ENCODE assay signal across 8 cellular contexts in the genomic region with DNA sequence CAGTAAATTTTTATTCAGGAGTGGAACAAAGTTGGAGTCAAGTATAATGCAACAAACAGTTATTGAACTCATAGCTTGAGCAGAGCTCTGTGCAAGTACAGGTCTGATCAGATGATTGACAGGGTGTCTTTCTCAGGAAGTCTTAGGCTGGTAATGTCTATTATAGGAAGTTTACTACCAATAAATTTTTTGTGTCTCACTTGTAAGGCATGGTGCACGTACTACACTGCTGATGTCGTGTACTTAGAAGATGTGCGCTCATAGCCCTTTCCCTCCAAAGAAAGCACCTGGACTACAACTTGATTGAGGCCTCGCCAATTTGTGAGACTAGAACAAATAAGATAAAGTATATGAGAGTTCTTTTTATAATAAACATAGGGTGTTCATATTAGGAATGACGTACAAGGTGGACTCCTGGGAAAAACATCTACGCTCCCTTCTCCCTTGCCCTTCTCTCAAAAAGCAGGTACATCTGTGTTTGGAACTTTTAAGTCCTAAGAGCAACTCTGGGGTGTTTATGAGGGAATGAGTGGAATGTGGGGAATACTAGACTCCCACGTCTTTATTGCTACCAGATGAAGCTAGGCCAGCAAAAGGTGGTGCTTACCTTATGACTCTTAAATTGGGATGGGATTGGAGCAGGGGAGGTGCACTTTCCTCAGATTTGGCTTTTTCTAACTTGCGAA. TPM values are rescaled to one million over a fixed set of nuclear protein-coding genes. Genes with fewer than 3 reads are reported as not detected.
DNase-seq lines count a peak whose midpoint lies in the region; ATAC-seq and TF ChIP-seq lines count a peak whose summit lies in the region.

No MANE protein-coding gene starts in this region.

- DNase-seq in activated naive CD4-positive, alpha-beta T cell treated with anti-CD3 and anti-CD28 coated beads, Interleukin-2, amount 10 ng/mL, durations not matched to agents 7 days and 5 days, result no peak
- DNase-seq in activated naive CD4-positive, alpha-beta T cell (lab: John Stamatoyannopoulos, UW), result no peak
- DNase-seq in activated naive CD8-positive, alpha-beta T cell treated with anti-CD3 and anti-CD28 coated beads, Interleukin-2, amount 10 ng/mL, durations not matched to agents 7 days and 5 days, result no peak
- DNase-seq in left lung, result no peak
- no peak for DNase-seq in type B pancreatic cell (ENCODE audit: extremely low spot score, unreplicated experiment)
- DNase-seq in D341Med (ENCODE audit: low spot score), result no peak

- intact Hi-C loops in left lung (cut with DNase I), result no loop called here

- H3K4me1 Mint-ChIP-seq in activated naive CD4-positive, alpha-beta T cell treated with anti-CD3 and anti-CD28 coated beads, Interleukin-2, amount 10 ng/mL, durations not matched to agents 7 days and 5 days, result peaks cover 39% of the 10 kb centered on the region
- H3K4me1 Mint-ChIP-seq in activated naive CD8-positive, alpha-beta T cell treated with anti-CD3 and anti-CD28 coated beads, Interleukin-2, amount 10 ng/mL, durations not matched to agents 7 days and 5 days, result peaks cover 26% of the 10 kb centered on the region
- H3K4me1 Mint-ChIP-seq in type B pancreatic cell (ENCODE audit: unreplicated experiment), result peaks cover 26% of the 10 kb centered on the region

- H3K27me3 Mint-ChIP-seq in activated naive CD4-positive, alpha-beta T cell treated with anti-CD3 and anti-CD28 coated beads, Interleukin-2, amount 10 ng/mL, durations not matched to agents 7 days and 5 days, result no peaks in the 10 kb centered on the region
- no peaks in the 10 kb centered on the region for H3K27me3 Mint-ChIP-seq in activated naive CD8-positive, alpha-beta T cell treated with anti-CD3 and anti-CD28 coated beads, Interleukin-2, amount 10 ng/mL, durations not matched to agents 7 days and 5 days
- H3K27me3 Mint-ChIP-seq in type B pancreatic cell, result no peaks in the 10 kb centered on the region

- H3K27ac Mint-ChIP-seq in activated naive CD4-positive, alpha-beta T cell treated with anti-CD3 and anti-CD28 coated beads, Interleukin-2, amount 10 ng/mL, durations not matched to agents 7 days and 5 days, result peak overlapping the region; percentile 95
- peak overlapping the region; percentile 76 for H3K27ac Mint-ChIP-seq in activated naive CD8-positive, alpha-beta T cell treated with anti-CD3 and anti-CD28 coated beads, Interleukin-2, amount 10 ng/mL, durations not matched to agents 7 days and 5 days
- peak overlapping the region; percentile 95 for H3K27ac Mint-ChIP-seq in type B pancreatic cell

- peak overlapping the region; percentile 99 for H3K4me3 Mint-ChIP-seq in activated naive CD4-positive, alpha-beta T cell treated with anti-CD3 and anti-CD28 coated beads, Interleukin-2, amount 10 ng/mL, durations not matched to agents 7 days and 5 days
- H3K4me3 Mint-ChIP-seq in activated naive CD8-positive, alpha-beta T cell treated with anti-CD3 and anti-CD28 coated beads, Interleukin-2, amount 10 ng/mL, durations not matched to agents 7 days and 5 days, result peak overlapping the region; percentile 97
- H3K4me3 Mint-ChIP-seq in type B pancreatic cell, result peak overlapping the region; percentile 100

- no peaks in the 10 kb centered on the region for H3K9me3 ChIP-seq in left lung

- CTCF ChIA-PET in activated naive CD4-positive, alpha-beta T cell treated with anti-CD3 and anti-CD28 coated beads, Interleukin-2, amount 10 ng/mL, durations not matched to agents 7 days and 5 days (lab: Charles Lee), result interaction anchor here (1.3 to 2.7 kb wide), 2 partner anchors 15 to 16 kb away, joined by 3 to 9 read pairs; no protein-coding TSS in a partner anchor

- TF ChIP-seq CTCF in left lung (IDR thresholded peaks at IDR 0.05) (no peak), type B pancreatic cell (conservative IDR thresholded peaks at IDR 0.05) (no peak)

- H3K4me3 ChIP-seq in left lung, result peak overlapping the region; percentile 71 to 94

- ATAC-seq in activated naive CD8-positive, alpha-beta T cell treated with anti-CD3 and anti-CD28 coated beads, Interleukin-2, amount 10 ng/mL, durations not matched to agents 7 days and 5 days (ENCODE audit: low read depth), result no peak
- ATAC-seq in left lung, result no peak
- no peak for ATAC-seq in GM19351 (IDR thresholded peaks at IDR 0.05; ENCODE audit: unreplicated experiment)
- ATAC-seq in GM19035 (IDR thresholded peaks at IDR 0.05; ENCODE audit: unreplicated experiment), result no peak

- H3K36me3 Mint-ChIP-seq in activated naive CD4-positive, alpha-beta T cell treated with anti-CD3 and anti-CD28 coated beads, Interleukin-2, amount 10 ng/mL, durations not matched to agents 7 days and 5 days, result peaks cover 31% of the 10 kb centered on the region
- peaks cover 33% of the 10 kb centered on the region for H3K36me3 Mint-ChIP-seq in activated naive CD8-positive, alpha-beta T cell treated with anti-CD3 and anti-CD28 coated beads, Interleukin-2, amount 10 ng/mL, durations not matched to agents 7 days and 5 days
- peaks cover 24% of the 10 kb centered on the region for H3K36me3 Mint-ChIP-seq in type B pancreatic cell

- H3K27ac ChIP-seq in left lung, result no peak overlapping the region

- H3K4me1 ChIP-seq in left lung, result peaks cover 18 to 54% of the 10 kb centered on the region in 2 donors

- no peaks in the 10 kb centered on the region for H3K9me3 Mint-ChIP-seq in activated naive CD4-positive, alpha-beta T cell treated with anti-CD3 and anti-CD28 coated beads, Interleukin-2, amount 10 ng/mL, durations not matched to agents 7 days and 5 days
- no peaks in the 10 kb centered on the region for H3K9me3 Mint-ChIP-seq in activated naive CD8-positive, alpha-beta T cell treated with anti-CD3 and anti-CD28 coated beads, Interleukin-2, amount 10 ng/mL, durations not matched to agents 7 days and 5 days
- H3K9me3 Mint-ChIP-seq in type B pancreatic cell, result no peaks in the 10 kb centered on the region

- peaks cover 0 to 35% of the 10 kb centered on the region in 2 donors for H3K36me3 ChIP-seq in left lung

- H3K27me3 ChIP-seq in left lung, result no peaks in the 10 kb centered on the region

- POLR2A ChIA-PET in activated naive CD8-positive, alpha-beta T cell treated with anti-CD3 and anti-CD28 coated beads, Interleukin-2, amount 10 ng/mL, durations not matched to agents 7 days and 5 days (lab: Charles Lee), result interaction anchor here (0.5 kb wide), 1 partner anchor 72 kb away, joined by 3 read pairs; no protein-coding TSS in a partner anchor

RNA-seq across cellular contexts. Expression of a gene that starts 1.5 kb away (rescaled TPM):
- 10 to 100 TPM; 32.7 to 37.4 TPM for total RNA-seq in activated naive CD8-positive, alpha-beta T cell treated with anti-CD3 and anti-CD28 coated beads, Interleukin-2, amount 10 ng/mL, durations not matched to agents 7 days and 5 days
- 10 to 100 TPM; 19.5 to 21.7 TPM for total RNA-seq in left lung
- 24.6 and 26.1 TPM in 2 replicates for total RNA-seq in type B pancreatic cell (ENCODE audit: low replicate concordance)

RNA-seq across cellular contexts. Expression of a gene that starts 1.6 kb away (rescaled TPM):
- 10 to 100 TPM; 11.4 to 12.4 TPM for total RNA-seq in activated naive CD8-positive, alpha-beta T cell treated with anti-CD3 and anti-CD28 coated beads, Interleukin-2, amount 10 ng/mL, durations not matched to agents 7 days and 5 days
- total RNA-seq in left lung (10 to 100 TPM; 11.3 to 13.0 TPM), type B pancreatic cell (ENCODE audit: low replicate concordance) (12.6 and 17.7 TPM in 2 replicates)
